24 cellular contexts compared by ENCODE assay signal in genomic region chr10:68784476-68784875, GRCh38. TPM values are rescaled to one million over a fixed set of nuclear protein-coding genes. Genes with fewer than 3 reads are reported as not detected.
DNase-seq lines count a peak whose midpoint lies in the region; ATAC-seq, FAIRE-seq and TF ChIP-seq lines count a peak whose summit lies in the region.
"Had no signal": no experiment of that assay in that cellular context is flagged by ENCODE, and none has a peak within 500 bp of the region (broad histone marks: within the 10 kb centered on the region; RNA-seq: fewer than 3 reads in every experiment).

No MANE protein-coding gene starts in this region.

- H3K4ac ChIP-seq in IMR-90 (ENCODE audit: low read depth, low read length) (no peak overlapping the region), trophoblast cell (ENCODE audit: low read depth, low read length) (no peak overlapping the region)

- H2AK5ac ChIP-seq in IMR-90 (ENCODE audit: low read depth, low read length) (no peak overlapping the region), trophoblast cell (ENCODE audit: low read length) (no peak overlapping the region)

- H3K79me2 ChIP-seq in trophoblast cell (ENCODE audit: control insufficient read depth, insufficient read depth, low read length, poor library complexity) = no peaks in the 10 kb centered on the region

- no peak overlapping the region for H2BK12ac ChIP-seq in trophoblast cell (ENCODE audit: low read length)

- in situ Hi-C loops in IMR-90 (cut with MboI; ENCODE audit: low sequenced_read_pairs) = no loop called here

- no peak overlapping the region for H2AFZ ChIP-seq in IMR-90 (replicated peaks; ENCODE audit: low read length, poor library complexity)
- H2AFZ ChIP-seq in trophoblast cell (ENCODE audit: insufficient read depth, low read length, poor library complexity) = no peak overlapping the region

- H3K9ac ChIP-seq in IMR-90 (ENCODE audit: low read depth, low read length) = no peak overlapping the region
- no peak overlapping the region for H3K9ac ChIP-seq in trophoblast cell (ENCODE audit: low read length)

- H3K4me1 ChIP-seq in IMR-90 (ENCODE audit: control insufficient read depth, insufficient read depth, low read length) = no peaks in the 10 kb centered on the region
- no peaks in the 10 kb centered on the region for H3K4me1 ChIP-seq in trophoblast cell (ENCODE audit: control insufficient read depth in 1 of 2, insufficient read depth in 2 of 2, low read length in 2 of 2)
- H3K4me1 ChIP-seq in uterus = no peaks in the 10 kb centered on the region
- H3K4me1 ChIP-seq: Peyer's patch had no signal

- H3K4me3 ChIP-seq in IMR-90 (ENCODE audit: insufficient read depth, low read depth, low read length) (no peak overlapping the region), fibroblast of mammary gland (ENCODE audit: control insufficient read depth, low read depth, low read length) (no peak overlapping the region), trophoblast cell (ENCODE audit: low read depth, low read length) (no peak overlapping the region), uterus (no peak overlapping the region)
- H3K4me3 ChIP-seq: K562, Peyer's patch had no signal

- no peaks in the 10 kb centered on the region for H4K20me1 ChIP-seq in IMR-90 (ENCODE audit: insufficient read depth, low read length)

- H2BK120ac ChIP-seq in IMR-90 (ENCODE audit: low read depth, low read length) (no peak overlapping the region), trophoblast cell (ENCODE audit: insufficient read depth, low read length, poor library complexity) (no peak overlapping the region)

- no peak overlapping the region for H2BK5ac ChIP-seq in IMR-90 (ENCODE audit: low read depth, low read length, poor library complexity, severe bottlenecking)
- no peak overlapping the region for H2BK5ac ChIP-seq in trophoblast cell (ENCODE audit: low read depth, low read length, poor library complexity)

- no peak overlapping the region for H2BK20ac ChIP-seq in IMR-90 (ENCODE audit: low read depth, low read length)

- H3K79me1 ChIP-seq in IMR-90 (ENCODE audit: low read depth in 1 of 2, low read length in 2 of 2) (peaks cover 2 to 5% of the 10 kb centered on the region in 2 experiments; a peak in 2 of 4 replicates), trophoblast cell (ENCODE audit: low read length) (no peaks in the 10 kb centered on the region)

- no peak overlapping the region for H4K5ac ChIP-seq in IMR-90 (ENCODE audit: low read depth, low read length)

- no peak overlapping the region for H2AK9ac ChIP-seq in IMR-90 (replicated peaks; ENCODE audit: low read depth, low read length, poor library complexity)

- H4K8ac ChIP-seq in IMR-90 (ENCODE audit: low read depth in 2 of 2, low read length in 2 of 2) = no peak overlapping the region
- H4K8ac ChIP-seq in trophoblast cell (ENCODE audit: low read depth, low read length) = no peak overlapping the region

- FAIRE-seq in H54 (lab: Jason Lieb, UNC) = no peak
- FAIRE-seq: G401.6, GM12892, H1, K562 had no signal

- no peak overlapping the region for H2BK15ac ChIP-seq in IMR-90 (ENCODE audit: low read depth, low read length)

- dilution Hi-C loops in IMR-90 (cut with HindIII; ENCODE audit: low sequenced_read_pairs, unreplicated experiment) = no loop called here

- peak; percentile 8 for DNase-seq in IMR-90
- DNase-seq in amniotic epithelial cell (ENCODE audit: low read depth) = peak; percentile 59
- DNase-seq in fibroblast of mammary gland (ENCODE audit: low read depth) = peak; percentile 45
- peak in 1 of 2 donors; percentile 4 for DNase-seq in trophoblast cell
- DNase-seq in uterus = no peak
- DNase-seq in nucleus accumbens (lab: John Stamatoyannopoulos, UW) = no peak
- no peak for DNase-seq in H54 (ENCODE audit: insufficient read length, low spot score)
- DNase-seq: CD4-positive, alpha-beta T cell; COR-L47; DMS79 treated with DMSO at 0.1 percent for 48 hours; NCI-H1092 treated with DMSO at 0.1 percent for 48 hours; NCI-H146; NCI-H2029; NCI-H345; NCI-H524; NCI-H774; NK-92 treated with Interleukin-12 subunit alpha and Interleukin-12 subunit beta, amount 100 ng/mL, for 24 hours; Peyer's patch had no signal

- no peak for TF ChIP-seq RAD21 in IMR-90 (IDR thresholded peaks at IDR 0.05; ENCODE audit: low read length)

- POLR2A ChIA-PET in IMR-90 (lab: Charles Lee; ENCODE audit: unreplicated experiment) = no interaction called here

- intact Hi-C loops in IMR-90 (cut with micrococcal nuclease) = loop anchor here (10.0 kb wide), 1 partner anchor 630 kb away; the partner anchor contains the start of gene TACR2
- intact Hi-C loops in uterus (cut with DNase I; ENCODE audit: low total_unique reads) = no loop called here

- H4K91ac ChIP-seq in IMR-90 (ENCODE audit: insufficient read depth, low read depth, low read length) = no peak overlapping the region
- no peak overlapping the region for H4K91ac ChIP-seq in trophoblast cell (ENCODE audit: low read depth, low read length)

- H3K27ac ChIP-seq in IMR-90 (ENCODE audit: insufficient read depth, low read length) (no peak overlapping the region), trophoblast cell (ENCODE audit: low read depth, low read length) (no peak overlapping the region), uterus (no peak overlapping the region)
- H3K27ac ChIP-seq: Peyer's patch had no signal

- 94% methylated on average over 6 of the region's 7 CpGs; no CpG with 5 or more reads in 1 of the 2 experiments for WGBS in IMR-90 (ENCODE audit: extremely low coverage in 2 of 2, insufficient read length in 1 of 2), 2 experiments
- no CpG with 5 or more reads among the region's 7 CpGs for WGBS in trophoblast cell (ENCODE audit: extremely low coverage, insufficient coverage, insufficient read length)

- peaks cover 55% of the 10 kb centered on the region for H3K36me3 ChIP-seq in IMR-90 (ENCODE audit: control insufficient read depth, insufficient read depth, low read length)
- H3K36me3 ChIP-seq in trophoblast cell (ENCODE audit: control insufficient read depth in 1 of 2, insufficient read depth in 2 of 2, low read length in 2 of 2) = peaks cover 45 to 49% of the 10 kb centered on the region in 2 experiments
- no peaks in the 10 kb centered on the region for H3K36me3 ChIP-seq in uterus

- H3K4me2 ChIP-seq in IMR-90 (ENCODE audit: low read depth, low read length) (no peak overlapping the region), trophoblast cell (ENCODE audit: low read length) (no peak overlapping the region)

- no peak for TF ChIP-seq CTCF in IMR-90 (conservative IDR thresholded peaks at IDR 0.05; ENCODE audit: low read depth, low read length)
- no peak for TF ChIP-seq CTCF in fibroblast of mammary gland (conservative IDR thresholded peaks at IDR 0.05; ENCODE audit: control insufficient read depth, insufficient read depth, low read depth, low read length)
- TF ChIP-seq CTCF in uterus (IDR thresholded peaks at IDR 0.05) = no peak

- peak overlapping the region; percentile 30 for H4K12ac ChIP-seq in trophoblast cell (ENCODE audit: low read depth, low read length)

- TF ChIP-seq POLR2A in IMR-90 (IDR thresholded peaks at IDR 0.05; ENCODE audit: low read depth, low read length) (no peak), uterus (IDR thresholded peaks at IDR 0.05) (no peak), H54 (IDR thresholded peaks at IDR 0.05; ENCODE audit: low read depth, low read length) (no peak)

- H3K18ac ChIP-seq in IMR-90 (ENCODE audit: low read depth, low read length) (no peak overlapping the region), trophoblast cell (ENCODE audit: low read length) (no peak overlapping the region)

- H3K27me3 ChIP-seq in IMR-90 (ENCODE audit: control insufficient read depth, insufficient read depth, low read length) = no peaks in the 10 kb centered on the region
- no peaks in the 10 kb centered on the region for H3K27me3 ChIP-seq in trophoblast cell (ENCODE audit: insufficient read depth, low read length)
- no peaks in the 10 kb centered on the region for H3K27me3 ChIP-seq in uterus
- H3K27me3 ChIP-seq: Peyer's patch had no signal

- H3K14ac ChIP-seq in IMR-90 (replicated peaks; ENCODE audit: low read depth, low read length) (no peak overlapping the region), trophoblast cell (ENCODE audit: low read length) (no peak overlapping the region)

- BruUV-seq in IMR-90 (replicated peaks; lab: Mats Ljungman, UMichigan) = no TSS peak

- no peak overlapping the region for H3K56ac ChIP-seq in IMR-90 (ENCODE audit: extremely low read depth, insufficient read depth, low read length)

- CTCF ChIA-PET in IMR-90 (lab: Yijun Ruan, JAX) = no interaction called here

- no peak overlapping the region for H3K23ac ChIP-seq in IMR-90 (ENCODE audit: low read depth, low read length)
- no peak overlapping the region for H3K23ac ChIP-seq in trophoblast cell (ENCODE audit: low read length)

- no peaks in the 10 kb centered on the region for H3K9me3 ChIP-seq in IMR-90 (ENCODE audit: control insufficient read depth, insufficient read depth, low read length)
- no peaks in the 10 kb centered on the region for H3K9me3 ChIP-seq in trophoblast cell (ENCODE audit: insufficient read depth, low read depth, low read length)
- no peaks in the 10 kb centered on the region for H3K9me3 ChIP-seq in uterus
- H3K9me3 ChIP-seq: Peyer's patch had no signal

- ATAC-seq in IMR-90 (ENCODE audit: low read depth) (no peak; the same call in 1 of the 2 replicates), GM21447 (IDR thresholded peaks at IDR 0.05; ENCODE audit: unreplicated experiment) (no peak)
- ATAC-seq: K562 had no signal

- H3K9me1 ChIP-seq in IMR-90 (ENCODE audit: insufficient read depth, low read length) = no peaks in the 10 kb centered on the region

TF ChIP-seq in IMR-90, 13 proteins besides CTCF, POLR2A, EP300 and RAD21 (continues in another document):
- TF ChIP-seq CHD1 (IDR thresholded peaks at IDR 0.05; ENCODE audit: low read depth, low read length) (no peak), MAFK (IDR thresholded peaks at IDR 0.05; ENCODE audit: low read depth, low read length) (no peak), USF2 (IDR thresholded peaks at IDR 0.05; ENCODE audit: low read depth, low read length) (no peak), CEBPB (IDR thresholded peaks at IDR 0.05; ENCODE audit: low read depth, low read length) (no peak), SMC3 (IDR thresholded peaks at IDR 0.05; ENCODE audit: low read depth, low read length) (no peak), RFX5 (IDR thresholded peaks at IDR 0.05; ENCODE audit: low read depth, low read length) (no peak)

RNA-seq across cellular contexts. Expression of gene STOX1, which starts 42.9 kb away (rescaled TPM):
- total RNA-seq in IMR-90 (2012; rRNA removed) (under 0.01 and 0.18 TPM in 2 replicates), uterus (1 to 10 TPM in 2 of 4 donors, under 1 TPM in 1, not detected in 1; 0.51 to 7.7 (median 4.2) TPM)
- polyA plus RNA-seq in IMR-90 (2012; rRNA removed) = 0.03 TPM in 1 of 2 replicates, not detected in the other
- polyA plus RNA-seq in IMR-90 (2012; cell fraction: cytosol; rRNA removed) = not detected in 2 replicates
- 0.02 TPM in 1 of 2 replicates, not detected in the other for polyA plus RNA-seq in IMR-90 (2012; cell fraction: nucleus; rRNA removed; ENCODE audit: low replicate concordance)
- polyA plus RNA-seq in trophoblast cell (2013) = 0.28 and 0.37 TPM in 2 replicates
- polyA plus RNA-seq: BJ had no signal

Comparison
In these comparisons a context has a peak if more than half of its experiments do, and no peak if none do; other contexts are left out.
1. DNase-seq: peak in IMR-90 (single experiment), amniotic epithelial cell (single experiment) and fibroblast of mammary gland (single experiment); none in uterus (0 of 2), nucleus accumbens (0 of 56) and H54 (single experiment).